Comparison of ENCODE assay signal across 1 cellular context in genomic region chr4:46844325-46844917, GRCh38.
TF ChIP-seq lines count a peak whose summit lies in the region.

No MANE protein-coding gene starts in this region.

TF ChIP-seq in HCT116, 20 proteins besides CTCF, POLR2A, EP300 and RAD21 (continued from another document):
- TF ChIP-seq MAX (IDR thresholded peaks at IDR 0.05) (no peak), CEBPB (IDR thresholded peaks at IDR 0.05; ENCODE audit: low read depth) (no peak), EZH2 (IDR thresholded peaks at IDR 0.05) (no peak), ZFX (IDR thresholded peaks at IDR 0.05) (no peak), ZNF274 (IDR thresholded peaks at IDR 0.05; ENCODE audit: low read depth, low read length) (no peak), FOSL1 (IDR thresholded peaks at IDR 0.05; ENCODE audit: low read depth) (no peak), ATF3 (IDR thresholded peaks at IDR 0.05) (no peak), EGR1 (IDR thresholded peaks at IDR 0.05; ENCODE audit: low read depth) (no peak), SIN3A (IDR thresholded peaks at IDR 0.05; ENCODE audit: low read depth) (no peak), SRF (IDR thresholded peaks at IDR 0.05; ENCODE audit: low read depth) (no peak), POLR2AphosphoS5 (IDR thresholded peaks at IDR 0.05; ENCODE audit: low read depth, low read length) (no peak), JUND (IDR thresholded peaks at IDR 0.05) (no peak)
TF ChIP-seq in HCT116: peak in this region for 0.
